Comparison of ENCODE assay signal across 11 cellular contexts in genomic region chr16:89484088-89484501, GRCh38. TPM values are rescaled to one million over a fixed set of nuclear protein-coding genes. Genes with fewer than 3 reads are reported as not detected.
DNase-seq lines count a peak whose midpoint lies in the region; TF ChIP-seq lines count a peak whose summit lies in the region.
"Had no signal": no experiment of that assay in that cellular context is flagged by ENCODE, and none has a peak within 500 bp of the region (broad histone marks: within the 10 kb centered on the region; RNA-seq: fewer than 3 reads in every experiment).

No MANE protein-coding gene starts in this region.

- peaks cover 69% of the 10 kb centered on the region for H4K20me1 ChIP-seq in MM.1S (ENCODE audit: insufficient read depth, low read length)

- TF ChIP-seq CTCF in MM.1S (IDR thresholded peaks at IDR 0.05; ENCODE audit: low read length) (no peak), nephron (IDR thresholded peaks at IDR 0.05; ENCODE audit: unreplicated experiment in 3 of 3) (no peak)

- peaks cover 100% of the 10 kb centered on the region for H3K79me2 ChIP-seq in MM.1S (ENCODE audit: low read length)

- H3K9me3 Mint-ChIP-seq in CD4-positive, alpha-beta memory T cell, result peaks cover 0 to 4% (median 0%) of the 10 kb centered on the region in 8 donors
- H3K9me3 Mint-ChIP-seq in activated naive CD8-positive, alpha-beta T cell treated with anti-CD3 and anti-CD28 coated beads for 36 hours, result no peaks in the 10 kb centered on the region
- no peaks in the 10 kb centered on the region for H3K9me3 Mint-ChIP-seq in nephron

- peak overlapping the region; percentile 25 to 26 for H3K4me3 ChIP-seq in CD4-positive, alpha-beta memory T cell (ENCODE audit: low read length in 2 of 2)
- no peak overlapping the region for H3K4me3 ChIP-seq in MM.1S (ENCODE audit: low read length)

- H3K4me2 ChIP-seq in MM.1S (ENCODE audit: low read depth, low read length), result peak overlapping the region; percentile 27

- H2AFZ ChIP-seq in MM.1S (ENCODE audit: low read length), result no peak overlapping the region

- no peak overlapping the region for H3K9ac ChIP-seq in MM.1S (ENCODE audit: low read length)

- H3K4me1 Mint-ChIP-seq in CD4-positive, alpha-beta memory T cell, result peaks cover 71 to 94% (median 85%) of the 10 kb centered on the region in 4 donors
- H3K4me1 Mint-ChIP-seq in activated naive CD8-positive, alpha-beta T cell treated with anti-CD3 and anti-CD28 coated beads for 36 hours, result peaks cover 81% of the 10 kb centered on the region
- H3K4me1 Mint-ChIP-seq in nephron, result peaks cover 77% of the 10 kb centered on the region

- peak overlapping the region; percentile 86 to 98 (median 94) for H3K27ac Mint-ChIP-seq in CD4-positive, alpha-beta memory T cell
- peak overlapping the region; percentile 91 for H3K27ac Mint-ChIP-seq in activated naive CD8-positive, alpha-beta T cell treated with anti-CD3 and anti-CD28 coated beads for 36 hours
- H3K27ac Mint-ChIP-seq in nephron, result peak overlapping the region; percentile 16 to 70 (median 53)

- peak overlapping the region; percentile 74 to 92 (median 84) for H3K4me3 Mint-ChIP-seq in CD4-positive, alpha-beta memory T cell
- peak overlapping the region; percentile 73 for H3K4me3 Mint-ChIP-seq in activated naive CD8-positive, alpha-beta T cell treated with anti-CD3 and anti-CD28 coated beads for 36 hours
- peak overlapping the region in 2 of 3 experiments; percentile 28 to 59 for H3K4me3 Mint-ChIP-seq in nephron

- H3K9me2 ChIP-seq in MM.1S (replicated peaks; ENCODE audit: insufficient read depth, low read length), result no peaks in the 10 kb centered on the region

- peak overlapping the region; percentile 42 for H3K27ac ChIP-seq in CD4-positive, alpha-beta memory T cell (ENCODE audit: low read depth, low read length)
- no peak overlapping the region for H3K27ac ChIP-seq in MM.1S (ENCODE audit: low read length)

- peaks cover 0 to 32% of the 10 kb centered on the region in 2 donors for H3K36me3 Mint-ChIP-seq in CD4-positive, alpha-beta memory T cell
- peaks cover 69% of the 10 kb centered on the region for H3K36me3 Mint-ChIP-seq in activated naive CD8-positive, alpha-beta T cell treated with anti-CD3 and anti-CD28 coated beads for 36 hours
- peaks cover 5% of the 10 kb centered on the region for H3K36me3 Mint-ChIP-seq in nephron (ENCODE audit: low read depth)

- no peaks in the 10 kb centered on the region for H3K27me3 ChIP-seq in CD4-positive, alpha-beta memory T cell (ENCODE audit: insufficient read depth, low read length)
- H3K27me3 ChIP-seq in MM.1S (replicated peaks; ENCODE audit: insufficient read depth, low read length), result no peaks in the 10 kb centered on the region

- POLR2A ChIA-PET in CD4-positive, alpha-beta memory T cell (lab: Charles Lee; ENCODE audit: partially characterized antibody), result interaction anchor here (0.6 to 3.7 kb wide), 21 partner anchors 10 to 253 kb away, joined by 3 to 29 read pairs (median 4); partner anchors contain the start of gene SPG7

- H3K36me3 ChIP-seq in CD4-positive, alpha-beta memory T cell (ENCODE audit: insufficient read depth, low read length), result no peaks in the 10 kb centered on the region
- no peaks in the 10 kb centered on the region for H3K36me3 ChIP-seq in MM.1S (replicated peaks; ENCODE audit: insufficient read depth, low read length)

- no peaks in the 10 kb centered on the region for H3K9me3 ChIP-seq in CD4-positive, alpha-beta memory T cell (ENCODE audit: control insufficient read depth in 1 of 2, low read length in 2 of 2)
- no peaks in the 10 kb centered on the region for H3K9me3 ChIP-seq in MM.1S (replicated peaks; ENCODE audit: insufficient read depth, low read length)

- DNase-seq in CD4-positive, alpha-beta memory T cell, result peak in 4 of 5 donors; percentile 79 to 85 (median 80)
- DNase-seq in MM.1S, result no peak
- no peak for DNase-seq in activated naive CD8-positive, alpha-beta T cell treated with anti-CD3 and anti-CD28 coated beads for 36 hours
- DNase-seq in NCI-H2171 (lab: John Stamatoyannopoulos, UW), result no peak
- DNase-seq in OCI-M1 (lab: John Stamatoyannopoulos, UW), result no peak
- DNase-seq in A172 (ENCODE audit: low spot score), result no peak
- no peak for DNase-seq in stimulated activated CD4-positive, alpha-beta T cell treated with anti-CD3 and anti-CD28 coated beads, Interleukin-2, amount 100 ng/mL, for 48 hours
- DNase-seq: Calu3, NCI-H1694, PC-3 had no signal

- no peaks in the 10 kb centered on the region for H3K27me3 Mint-ChIP-seq in CD4-positive, alpha-beta memory T cell
- H3K27me3 Mint-ChIP-seq in activated naive CD8-positive, alpha-beta T cell treated with anti-CD3 and anti-CD28 coated beads for 36 hours, result peaks cover 3% of the 10 kb centered on the region
- H3K27me3 Mint-ChIP-seq in nephron (ENCODE audit: low read depth), result no peaks in the 10 kb centered on the region

- peaks cover 90% of the 10 kb centered on the region for H3K4me1 ChIP-seq in CD4-positive, alpha-beta memory T cell (ENCODE audit: insufficient read depth, low read length)
- peaks cover 41% of the 10 kb centered on the region for H3K4me1 ChIP-seq in MM.1S (ENCODE audit: low read length)

- H3F3A ChIP-seq in MM.1S (ENCODE audit: insufficient read depth, low read length), result peaks cover 16% of the 10 kb centered on the region

- intact Hi-C loops in CD4-positive, alpha-beta memory T cell (cut with micrococcal nuclease), result loop anchor here (2.0 kb wide), 1 partner anchor 41 kb away; no protein-coding TSS in a partner anchor

- CTCF ChIA-PET in CD4-positive, alpha-beta memory T cell (lab: Charles Lee; ENCODE audit: partially characterized antibody), result interaction anchor here (0.7 to 2.1 kb wide), 7 partner anchors 14 to 690 kb away, joined by 3 to 5 read pairs (median 3); no protein-coding TSS in a partner anchor

RNA-seq across cellular contexts. Expression of gene ANKRD11, which starts 6.3 kb away (rescaled TPM):
- 100 to 1,000 TPM; 229 to 246 TPM for total RNA-seq in CD4-positive, alpha-beta memory T cell
- 10 to 100 TPM in 1 of 2 donors, 1 to 10 TPM in 1; 3.9 to 49.7 TPM for polyA plus RNA-seq in CD4-positive, alpha-beta memory T cell
- total RNA-seq in activated naive CD8-positive, alpha-beta T cell treated with anti-CD3 and anti-CD28 coated beads for 36 hours, result 100 to 1,000 TPM; 129 to 142 TPM
- total RNA-seq in A172 (2014; rRNA removed; shearing (Covaris generic)), result 48.3 and 61.6 TPM in 2 replicates

RNA-seq across cellular contexts. Expression of gene SPG7, which starts 24.1 kb away (rescaled TPM):
- total RNA-seq in CD4-positive, alpha-beta memory T cell, result 100 to 1,000 TPM; 157 to 160 TPM
- polyA plus RNA-seq in CD4-positive, alpha-beta memory T cell, result 10 to 100 TPM; 46.4 to 48.5 TPM
- total RNA-seq in activated naive CD8-positive, alpha-beta T cell treated with anti-CD3 and anti-CD28 coated beads for 36 hours, result 10 to 100 TPM; 63.1 to 76.7 TPM
- 171 and 208 TPM in 2 replicates for total RNA-seq in A172 (2014; rRNA removed; shearing (Covaris generic))

Comparison
In these comparisons a context has a peak if more than half of its experiments do, and no peak if none do; other contexts are left out.
1. DNase-seq: peak in CD4-positive, alpha-beta memory T cell (4 of 5); none in MM.1S (single experiment), activated naive CD8-positive, alpha-beta T cell treated with anti-CD3 and anti-CD28 coated beads for 36 hours (single experiment), NCI-H2171 (single experiment), OCI-M1 (single experiment), A172 (single experiment) and stimulated activated CD4-positive, alpha-beta T cell treated with anti-CD3 and anti-CD28 coated beads, Interleukin-2, amount 100 ng/mL, for 48 hours (0 of 2).
2. Peak in every context shown above with its lines, with median percentiles within 50 percentile points of each other: H3K27ac Mint-ChIP-seq and H3K4me3 Mint-ChIP-seq.